21 cellular contexts compared by ENCODE assay signal in the genomic region with DNA sequence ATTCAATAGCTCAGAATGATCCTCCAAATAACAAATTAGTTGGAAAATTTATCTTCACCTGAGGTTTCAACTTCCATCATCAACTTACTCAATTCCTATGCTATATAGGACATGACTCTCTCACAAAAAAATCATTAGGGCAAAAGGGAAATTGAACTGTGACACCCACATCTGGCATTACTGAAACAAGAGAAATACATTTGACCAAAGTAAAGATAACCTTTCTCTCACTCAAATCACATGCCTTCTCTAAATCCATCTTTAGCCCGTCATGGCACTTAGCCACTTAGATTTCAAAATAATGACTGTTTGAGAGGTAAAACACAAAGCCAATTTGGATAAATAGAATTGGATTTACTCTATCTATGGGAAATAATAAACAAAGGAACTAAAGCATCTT.
"Had no signal": no experiment of that assay in that cellular context is flagged by ENCODE, and none has a peak within 500 bp of the region (broad histone marks: within the 10 kb centered on the region; RNA-seq: fewer than 3 reads in every experiment).

No MANE protein-coding gene starts in this region.

- DNase-seq: activated gamma-delta T cell treated with Interleukin-2 at 50 U/mL for 16 hours; activated T-cell treated with anti-CD3 and anti-CD28 coated beads, Interleukin-2, amount 50 U/mL, for 1 hour; adrenal gland; cortex of kidney; gastrocnemius medialis; hippocampal formation; left ventricle myocardium superior; nephron progenitor cell; right lobe of liver; small intestine; stimulated activated CD4-positive, alpha-beta T cell treated with anti-CD3 and anti-CD28 coated beads, Interleukin-15, amount 100 ng/mL, for 24 hours; stomach; T-helper 1 cell; transverse colon; uterus had no signal

- H3K4me3 ChIP-seq: adrenal gland, gastrocnemius medialis, right lobe of liver, stomach, suprapubic skin, transverse colon, uterus had no signal

- H3K36me3 ChIP-seq: adrenal gland, gastrocnemius medialis, right lobe of liver, stomach, suprapubic skin, transverse colon, uterus had no signal

- H3K9me3 ChIP-seq: adrenal gland, gastrocnemius medialis, right lobe of liver, stomach, suprapubic skin, transverse colon, uterus had no signal

- H3K27ac ChIP-seq: adrenal gland, gastrocnemius medialis, right lobe of liver, stomach, suprapubic skin, transverse colon, uterus had no signal

- ATAC-seq: activated naive CD4-positive, alpha-beta T cell treated with anti-CD3 and anti-CD28 coated beads, Interleukin-2, amount 50 U/mL, for 72 hours; gastrocnemius medialis; left ventricle myocardium superior; right lobe of liver; stimulated activated memory B cell treated with anti-CD40 and anti-IgM and Interleukin-4, amounts not matched to agents 10 μg/mL and 1 μg/mL and 100 μg/mL, for 72 hours; WTC11 had no signal

- FAIRE-seq: astrocyte, endometrium, small intestine had no signal

- H3K27me3 ChIP-seq: adrenal gland, gastrocnemius medialis, right lobe of liver, stomach, suprapubic skin, transverse colon, uterus had no signal

- H3K4me1 ChIP-seq: adrenal gland, gastrocnemius medialis, right lobe of liver, stomach, suprapubic skin, transverse colon, uterus had no signal
